ENCODE assay signal across 8 cellular contexts in the genomic region with DNA sequence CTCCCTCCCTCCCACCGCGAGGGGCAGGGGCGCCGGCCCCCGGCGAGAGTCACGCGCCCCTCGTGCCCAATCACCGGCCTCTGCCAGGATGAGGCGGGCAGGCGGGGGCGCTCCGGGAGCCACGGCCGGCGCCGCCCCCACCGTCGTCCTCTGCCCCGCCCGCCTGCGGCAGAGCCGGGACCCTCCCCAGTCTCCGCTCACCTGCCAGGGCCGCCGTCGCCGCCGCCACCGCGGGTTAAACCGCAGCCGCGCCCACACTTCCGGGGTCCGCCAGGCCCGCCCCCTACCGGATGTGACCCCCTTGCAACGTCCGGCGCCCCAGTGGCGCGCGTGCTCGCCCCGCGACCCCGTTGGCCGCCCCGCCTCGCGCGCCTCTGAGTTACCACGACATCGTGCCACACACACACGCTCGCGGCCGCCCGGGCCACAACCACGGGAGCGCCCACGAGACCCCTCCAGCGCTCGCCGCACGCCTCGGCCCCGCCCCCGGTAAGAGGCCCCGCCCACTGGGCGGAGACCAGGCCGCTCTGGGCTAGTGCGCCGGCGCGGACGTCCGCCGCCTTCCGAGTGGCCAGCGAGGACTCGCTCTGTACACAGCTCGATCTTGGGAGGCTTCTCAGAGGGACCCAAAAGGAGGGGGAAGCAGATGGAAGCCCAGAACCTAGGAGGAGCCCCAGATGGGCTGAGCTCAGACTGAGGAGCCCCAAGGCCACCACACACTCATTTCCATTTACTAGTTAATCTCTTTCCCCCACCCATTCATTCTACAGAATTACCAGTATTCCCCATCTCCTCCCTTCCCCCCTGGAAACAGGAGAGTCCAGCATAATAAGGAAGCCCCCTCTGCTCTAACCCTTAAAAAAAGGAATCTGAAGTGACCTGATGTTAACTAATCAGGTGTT. TPM values are rescaled to one million over a fixed set of nuclear protein-coding genes. Genes with fewer than 3 reads are reported as not detected.
DNase-seq lines count a peak whose midpoint lies in the region; ATAC-seq and TF ChIP-seq lines count a peak whose summit lies in the region.

VPS37C (minus strand) TSS at position 237 of the 902 bp plus-strand sequence. CDS start 22,597 bp downstream, outside the sequence.

- peak; percentile 79 for ATAC-seq in GM19397 (IDR thresholded peaks at IDR 0.05; ENCODE audit: unreplicated experiment)
- ATAC-seq in HG03558 (IDR thresholded peaks at IDR 0.05; ENCODE audit: extremely low read depth, unreplicated experiment) = peak; percentile 39

- DNase-seq in CD1c-positive myeloid dendritic cell (ENCODE audit: extremely low spot score) (peak; percentile 96), NCI-H774 (lab: John Stamatoyannopoulos, UW) (peak; percentile 92), dermis blood vessel endothelial cell (peak; percentile 92)
- DNase-seq in activated CD4-positive, alpha-beta T cell treated with anti-CD3 and anti-CD28 coated beads, Interleukin-2, amount 50 U/mL, for 48 hours = peak; percentile 92 to 94
- peak; percentile 92 for DNase-seq in stimulated activated CD4-positive, alpha-beta T cell treated with anti-CD3 and anti-CD28 coated beads, Interleukin-4, amount 100 ng/mL, for 1 hour

- peak within 1 kb of the TSS; percentile 63 to 88 (median 85) for H3K4me3 ChIP-seq in liver (ENCODE audit: low read depth in 1 of 3, low read length in 3 of 3)

- H3K36me3 ChIP-seq in liver (ENCODE audit: control insufficient read depth in 4 of 4, insufficient read depth in 3 of 4, low read depth in 1 of 4, low read length in 3 of 4) = peaks cover 0 to 8% (median 0%) of the 10 kb centered on the region in 4 donors

- H3K9ac ChIP-seq in liver (ENCODE audit: low read depth in 1 of 2, low read length in 2 of 2) = peak within 1 kb of the TSS; percentile 13 to 76

- under 1% methylated on average over 85 of the region's 85 CpGs for WGBS in liver

- H3K27ac ChIP-seq in liver (ENCODE audit: low read depth in 1 of 2, low read length in 2 of 2) = peak within 1 kb of the TSS; percentile 92 to 95

- peak; percentile 26 for TF ChIP-seq CTCF in liver (IDR thresholded peaks at IDR 0.05; ENCODE audit: low read depth, low read length, missing input control)

- no peaks in the 10 kb centered on the region for H3K27me3 ChIP-seq in liver (ENCODE audit: control insufficient read depth in 4 of 4, insufficient read depth in 4 of 4, low read length in 3 of 4)

- H3K9me3 ChIP-seq in liver (ENCODE audit: control insufficient read depth in 4 of 4, low read length in 3 of 4) = no peaks in the 10 kb centered on the region

- TF ChIP-seq RAD21 in liver (IDR thresholded peaks at IDR 0.05) = no peak

- peaks cover 0 to 18% (median 15%) of the 10 kb centered on the region in 4 donors for H3K4me1 ChIP-seq in liver (ENCODE audit: control insufficient read depth in 4 of 4, insufficient read depth in 4 of 4, low read length in 3 of 4)

TF ChIP-seq in liver, 16 proteins besides CTCF, POLR2A, EP300 and RAD21:
- TF ChIP-seq GABPA (IDR thresholded peaks at IDR 0.05 in 1 of 2, conservative IDR thresholded peaks at IDR 0.05 in 1 of 2) (peak; percentile 29 to 78), HNF4A (conservative IDR thresholded peaks at IDR 0.05) (no peak), JUND (IDR thresholded peaks at IDR 0.05) (no peak), NR2F2 (IDR thresholded peaks at IDR 0.05) (no peak)

RNA-seq across cellular contexts. Expression of gene VPS37C, which starts in this region (rescaled TPM):
- total RNA-seq in dermis blood vessel endothelial cell (9.7 and 14.1 TPM in 2 replicates), liver (1 to 10 TPM; 5.4 to 6.1 TPM)
- 1 to 10 TPM; 2.6 to 4.8 TPM for polyA plus RNA-seq in liver

Comparison
In these comparisons a context has a peak if more than half of its experiments do, and no peak if none do; other contexts are left out.
1. Peak in every context shown above with its lines: DNase-seq, ATAC-seq, H3K4me3 ChIP-seq and H3K27ac ChIP-seq.